3 cellular contexts compared by ENCODE assay signal in genomic region chr19:55173717-55174409, GRCh38.
TF ChIP-seq lines count a peak whose summit lies in the region.

No MANE protein-coding gene starts in this region.

TF ChIP-seq in A549, 52 proteins besides CTCF, POLR2A, EP300 and RAD21:
- TF ChIP-seq MAFK (IDR thresholded peaks at IDR 0.05; ENCODE audit: partially characterized antibody) (no peak), MYC (IDR thresholded peaks at IDR 0.05; ENCODE audit: borderline replicate concordance, low read length) (no peak), SMC3 (IDR thresholded peaks at IDR 0.05) (no peak), FOSB (CRISPR knock-in tag; IDR thresholded peaks at IDR 0.05) (no peak), GATA3 (IDR thresholded peaks at IDR 0.05; ENCODE audit: borderline replicate concordance) (no peak), RARB (CRISPR knock-in tag; IDR thresholded peaks at IDR 0.05) (no peak), EHF (CRISPR knock-in tag; IDR thresholded peaks at IDR 0.05) (no peak), ESRRA (IDR thresholded peaks at IDR 0.05; ENCODE audit: borderline replicate concordance, low read length) (no peak), PHF8 (IDR thresholded peaks at IDR 0.05; ENCODE audit: borderline replicate concordance, low read depth) (0 out of 2 replicates have a peak, but pooled peaks have one; percentile 13), CHD4 (IDR thresholded peaks at IDR 0.05; ENCODE audit: borderline replicate concordance) (no peak), ZNF302 (CRISPR knock-in tag; IDR thresholded peaks at IDR 0.05) (no peak), NPAS2 (CRISPR knock-in tag; IDR thresholded peaks at IDR 0.05; ENCODE audit: borderline replicate concordance) (no peak), SREBF2 (IDR thresholded peaks at IDR 0.05) (no peak), JUNB (IDR thresholded peaks at IDR 0.05) (no peak), KDM1A (IDR thresholded peaks at IDR 0.05; ENCODE audit: low read depth) (0 out of 2 replicates have a peak, but pooled peaks have one; percentile 18), POLR2AphosphoS2 (conservative IDR thresholded peaks at IDR 0.05; ENCODE audit: low read length) (no peak), RNF2 (IDR thresholded peaks at IDR 0.05; ENCODE audit: borderline replicate concordance, low read depth) (peak; percentile 36; the same call in 1 of the 2 replicates), HDAC2 (IDR thresholded peaks at IDR 0.05) (no peak), CEBPB (IDR thresholded peaks at IDR 0.05) (no peak), HES2 (IDR thresholded peaks at IDR 0.05) (no peak), ZSCAN20 (CRISPR knock-in tag; IDR thresholded peaks at IDR 0.05) (no peak), E2F6 (IDR thresholded peaks at IDR 0.05; ENCODE audit: borderline replicate concordance, low read depth) (peak; percentile 31; the same call in 1 of the 2 replicates), JUN (IDR thresholded peaks at IDR 0.05) (peak in 1 of 2 experiments; percentile 41; a peak in 1 of 5 replicates), BCL3 (IDR thresholded peaks at IDR 0.05) (0 out of 3 replicates have a peak, but pooled peaks have one; percentile 52), MAX (IDR thresholded peaks at IDR 0.05) (peak; percentile 51)

TF ChIP-seq in GM23338, 12 proteins besides CTCF, POLR2A, EP300 and RAD21 (continues in another document):
- no peak for TF ChIP-seq ZNF114 (CRISPR knock-in tag; IDR thresholded peaks at IDR 0.05)
- no peak for TF ChIP-seq REST (IDR thresholded peaks at IDR 0.05; ENCODE audit: unreplicated experiment)
- no peak for TF ChIP-seq JUNB (IDR thresholded peaks at IDR 0.05; ENCODE audit: unreplicated experiment)
- no peak for TF ChIP-seq STAT1 (IDR thresholded peaks at IDR 0.05; ENCODE audit: unreplicated experiment)
- no peak for TF ChIP-seq CREB1 (CRISPR knock-in tag; IDR thresholded peaks at IDR 0.05; ENCODE audit: low read depth)
- TF ChIP-seq POLR2AphosphoS5 (IDR thresholded peaks at IDR 0.05; ENCODE audit: low read depth): no peak
- no peak for TF ChIP-seq ZNF331 (CRISPR knock-in tag; IDR thresholded peaks at IDR 0.05; ENCODE audit: low read depth)
- TF ChIP-seq EZH2phosphoT487 (IDR thresholded peaks at IDR 0.05; ENCODE audit: unreplicated experiment): no peak
- TF ChIP-seq ETS1 (IDR thresholded peaks at IDR 0.05): no peak
- TF ChIP-seq EZH2 (IDR thresholded peaks at IDR 0.05; ENCODE audit: low read depth, unreplicated experiment): no peak
- TF ChIP-seq NANOG (IDR thresholded peaks at IDR 0.05; ENCODE audit: borderline replicate concordance): no peak

TF ChIP-seq in GM12891, 5 proteins besides CTCF, POLR2A, EP300 and RAD21:
- TF ChIP-seq TAF1 (IDR thresholded peaks at IDR 0.05; ENCODE audit: low read depth, low read length) (no peak), POLR2AphosphoS5 (IDR thresholded peaks at IDR 0.05; ENCODE audit: low read depth, low read length) (no peak), SPI1 (IDR thresholded peaks at IDR 0.05; ENCODE audit: low read depth, low read length) (no peak), POU2F2 (IDR thresholded peaks at IDR 0.05; ENCODE audit: low read depth, low read length) (no peak), PAX5 (IDR thresholded peaks at IDR 0.05; ENCODE audit: insufficient read depth, low read length, severe bottlenecking) (no peak)
